Comparison of ENCODE assay signal across 6 cellular contexts in genomic region chr16:30533748-30534367, GRCh38. TPM values are rescaled to one million over a fixed set of nuclear protein-coding genes. Genes with fewer than 3 reads are reported as not detected.
A peak's percentile ranks its signal among the peaks of the same experiment; 100 is the strongest.
DNase-seq lines count a peak whose midpoint lies in the region; TF ChIP-seq lines count a peak whose summit lies in the region.

No MANE protein-coding gene starts in this region.

- H3K36me3 ChIP-seq in SJSA1 (no peaks in the 10 kb centered on the region), iPS DF 6.9 (ENCODE audit: control insufficient read depth, insufficient read depth, low read length) (peaks cover 6% of the 10 kb centered on the region; the same call in 1 of the 2 replicates), uterus (no peaks in the 10 kb centered on the region)

- WGBS in iPS DF 6.9 (ENCODE audit: insufficient coverage, insufficient read length), result no CpG with 5 or more reads among the region's 29 CpGs

- no peaks in the 10 kb centered on the region for H3K9me3 ChIP-seq in SJSA1 (replicated peaks)
- H3K9me3 ChIP-seq in iPS DF 6.9 (ENCODE audit: control insufficient read depth, insufficient read depth, low read length), result no peaks in the 10 kb centered on the region
- H3K9me3 ChIP-seq in uterus, result no peaks in the 10 kb centered on the region

- intact Hi-C loops in uterus (cut with DNase I; ENCODE audit: low total_unique reads), result no loop called here

- H3K27me3 ChIP-seq in SJSA1 (replicated peaks) (no peaks in the 10 kb centered on the region), iPS DF 6.9 (ENCODE audit: control insufficient read depth, insufficient read depth, low read length) (no peaks in the 10 kb centered on the region), uterus (no peaks in the 10 kb centered on the region)

- H3K4me1 ChIP-seq in SJSA1 (replicated peaks), result peaks cover 20% of the 10 kb centered on the region
- peaks cover 2% of the 10 kb centered on the region; the same call in 1 of the 2 replicates for H3K4me1 ChIP-seq in iPS DF 6.9 (ENCODE audit: control insufficient read depth, insufficient read depth, low read length)
- H3K4me1 ChIP-seq in uterus, result no peaks in the 10 kb centered on the region

- peak overlapping the region; percentile 73; the same call in 1 of the 2 replicates for H3K27ac ChIP-seq in SJSA1
- no peak overlapping the region for H3K27ac ChIP-seq in iPS DF 6.9 (ENCODE audit: low read length)
- H3K27ac ChIP-seq in uterus, result peak overlapping the region; percentile 91 to 96

- peak overlapping the region; percentile 47 for H3K4me3 ChIP-seq in SJSA1
- H3K4me3 ChIP-seq in iPS DF 6.9 (ENCODE audit: low read length), result peak overlapping the region; percentile 58; the same call in 1 of the 2 replicates
- H3K4me3 ChIP-seq in uterus, result peak overlapping the region; percentile 51 to 81

- peak; percentile 53 for DNase-seq in activated CD4-positive, alpha-beta T cell treated with anti-CD3 and anti-CD28 coated beads for 48 hours
- DNase-seq in activated CD4-positive, alpha-beta T cell treated with anti-CD3 and anti-CD28 coated beads, Interleukin-2, amount 50 U/mL, for 1 hour, result no peak
- DNase-seq in SJSA1 (ENCODE audit: low read depth in 1 of 2, low spot score in 2 of 2) (no peak), iPS DF 6.9 (ENCODE audit: low read depth, low spot score) (no peak), uterus (no peak), 8988T (no peak)

- no peak for TF ChIP-seq CTCF in uterus (IDR thresholded peaks at IDR 0.05)

- no peak for TF ChIP-seq POLR2A in uterus (IDR thresholded peaks at IDR 0.05)

RNA-seq across cellular contexts. Expression of gene ZNF747, which starts 0.8 kb away (rescaled TPM):
- total RNA-seq in SJSA1 (2014; rRNA removed; shearing (Covaris generic)), result 3.6 and 5.1 TPM in 2 replicates
- 10 to 100 TPM in 2 of 4 donors, 1 to 10 TPM in 2; 3.8 to 16.1 (median 10.2) TPM for total RNA-seq in uterus

RNA-seq across cellular contexts. Expression of gene ZNF768, which starts 7.5 kb away (rescaled TPM):
- 35.6 and 41.1 TPM in 2 replicates for total RNA-seq in SJSA1 (2014; rRNA removed; shearing (Covaris generic))
- total RNA-seq in uterus, result 10 to 100 TPM in 3 of 4 donors, 1 to 10 TPM in 1; 8.8 to 41.3 (median 28.5) TPM

RNA-seq across cellular contexts. Expression of gene ZNF764, which starts 24.3 kb away (rescaled TPM):
- total RNA-seq in SJSA1 (2014; rRNA removed; shearing (Covaris generic)), result 5.8 and 8.1 TPM in 2 replicates
- 10 to 100 TPM in 2 of 4 donors, 1 to 10 TPM in 2; 1.5 to 11.3 (median 7.3) TPM for total RNA-seq in uterus

RNA-seq across cellular contexts. Expression of gene ZNF688, which starts 37.7 kb away (rescaled TPM):
- 6.4 and 7.3 TPM in 2 replicates for total RNA-seq in SJSA1 (2014; rRNA removed; shearing (Covaris generic))
- 10 to 100 TPM in 3 of 4 donors, 1 to 10 TPM in 1; 9.6 to 27.1 (median 12.5) TPM for total RNA-seq in uterus

RNA-seq across cellular contexts. Expression of gene ZNF785, which starts 51.6 kb away (rescaled TPM):
- 4.6 and 6.8 TPM in 2 replicates for total RNA-seq in SJSA1 (2014; rRNA removed; shearing (Covaris generic))
- total RNA-seq in uterus, result 10 to 100 TPM in 2 of 4 donors, 1 to 10 TPM in 2; 6.8 to 37.4 (median 15.2) TPM
